ENCODE assay signal across 7 cellular contexts in genomic region chr10:102628451-102628911, GRCh38. TPM values are rescaled to one million over a fixed set of nuclear protein-coding genes. Genes with fewer than 3 reads are reported as not detected.
DNase-seq lines count a peak whose midpoint lies in the region; ATAC-seq and TF ChIP-seq lines count a peak whose summit lies in the region.

No MANE protein-coding gene starts in this region.

- peak overlapping the region; percentile 36; the same call in 1 of the 2 replicates for H3K4me2 ChIP-seq in PC-3 (ENCODE audit: low read length)

- 84% methylated on average over 5 of the region's 11 CpGs; no CpG with 5 or more reads in 1 of the 2 experiments for WGBS in mesodermal cell (ENCODE audit: insufficient coverage in 2 of 2), 2 experiments

- H2AFZ ChIP-seq in PC-3 (ENCODE audit: low read length): no peak overlapping the region

- H3K27me3 ChIP-seq in PC-3 (ENCODE audit: low read length): no peaks in the 10 kb centered on the region

- no peaks in the 10 kb centered on the region for H3K9me3 ChIP-seq in PC-3 (ENCODE audit: low read length)
- H3K9me3 ChIP-seq in mesodermal cell (ENCODE audit: control insufficient read depth, low read length): peaks cover 7% of the 10 kb centered on the region

- intact Hi-C loops in PC-3 (cut with micrococcal nuclease): no loop called here

- H3K27ac ChIP-seq in PC-3 (ENCODE audit: low read length): peak overlapping the region; percentile 70
- peak overlapping the region; percentile 93 for H3K27ac ChIP-seq in mesodermal cell (ENCODE audit: low read depth, low read length, severe bottlenecking)

- no peak for TF ChIP-seq CTCF in PC-3 (conservative IDR thresholded peaks at IDR 0.05; ENCODE audit: low read depth, low read length)

- BruUV-seq in PC-3 (replicated peaks; lab: Mats Ljungman, UMichigan): no TSS peak

- H3K36me3 ChIP-seq in PC-3 (ENCODE audit: low read depth, low read length): no peaks in the 10 kb centered on the region
- peaks cover 25% of the 10 kb centered on the region for H3K36me3 ChIP-seq in mesodermal cell (ENCODE audit: control insufficient read depth, insufficient read depth, low read length)

- CTCF ChIA-PET in PC-3 (lab: Charles Lee): no interaction called here

- no peaks in the 10 kb centered on the region for H3K9me2 ChIP-seq in PC-3 (replicated peaks; ENCODE audit: low read length)

- H3K9ac ChIP-seq in PC-3 (ENCODE audit: low read length): peak overlapping the region; percentile 47

- no peaks in the 10 kb centered on the region for H4K20me1 ChIP-seq in PC-3 (ENCODE audit: low read length)

- H3F3A ChIP-seq in PC-3 (ENCODE audit: low read length, unreplicated experiment): no peaks in the 10 kb centered on the region

- peak; percentile 40 for DNase-seq in PC-3
- peak; percentile 47 for DNase-seq in ecto neural progenitor cell (ENCODE audit: low spot score)
- peak; percentile 60 for DNase-seq in ureter (ENCODE audit: low spot score)
- DNase-seq in iPS-NIHi7 (ENCODE audit: extremely low spot score): no peak
- DNase-seq in activated naive CD4-positive, alpha-beta T cell treated with Interleukin-2 at 50 U/mL for 16 hours: no peak

- H3K4me1 ChIP-seq in PC-3 (ENCODE audit: insufficient read depth, low read length) (peaks cover 51% of the 10 kb centered on the region), mesodermal cell (ENCODE audit: control insufficient read depth, insufficient read depth, low read length, poor library complexity, severe bottlenecking) (peaks cover 86% of the 10 kb centered on the region)

- H3K4me3 ChIP-seq in PC-3 (ENCODE audit: low read length) (no peak overlapping the region), mesodermal cell (ENCODE audit: extremely low read depth, insufficient read depth, low read length, poor library complexity, severe bottlenecking) (no peak overlapping the region)

- H3K79me2 ChIP-seq in PC-3 (ENCODE audit: low read length): no peaks in the 10 kb centered on the region

- peak; percentile 8; the same call in 1 of the 2 replicates for ATAC-seq in PC-3
- ATAC-seq in HG03565 (IDR thresholded peaks at IDR 0.05; ENCODE audit: unreplicated experiment): no peak

- POLR2A ChIA-PET in PC-3 (lab: Charles Lee; ENCODE audit: unreplicated experiment): interaction anchor here (0.6 kb wide), 1 partner anchor 60 kb away, joined by 7 read pairs; no protein-coding TSS in a partner anchor

RNA-seq across cellular contexts. Expression of gene TRIM8, which starts 15.8 kb away (rescaled TPM):
- total RNA-seq in PC-3 (2014; rRNA removed) (61.4 and 103 TPM in 2 replicates), ureter (137 TPM)
- polyA plus RNA-seq in mesodermal cell (2013, experiment 1 of 2): 138 TPM
- polyA plus RNA-seq in mesodermal cell (2013, experiment 2 of 2): 118 TPM

Comparison
In these comparisons a context has a peak if more than half of its experiments do, and no peak if none do; other contexts are left out.
1. DNase-seq: peak in PC-3 (single experiment), ecto neural progenitor cell (single experiment) and ureter (single experiment); none in iPS-NIHi7 (single experiment) and activated naive CD4-positive, alpha-beta T cell treated with Interleukin-2 at 50 U/mL for 16 hours (single experiment).